8 cellular contexts compared by ENCODE assay signal in the genomic region with DNA sequence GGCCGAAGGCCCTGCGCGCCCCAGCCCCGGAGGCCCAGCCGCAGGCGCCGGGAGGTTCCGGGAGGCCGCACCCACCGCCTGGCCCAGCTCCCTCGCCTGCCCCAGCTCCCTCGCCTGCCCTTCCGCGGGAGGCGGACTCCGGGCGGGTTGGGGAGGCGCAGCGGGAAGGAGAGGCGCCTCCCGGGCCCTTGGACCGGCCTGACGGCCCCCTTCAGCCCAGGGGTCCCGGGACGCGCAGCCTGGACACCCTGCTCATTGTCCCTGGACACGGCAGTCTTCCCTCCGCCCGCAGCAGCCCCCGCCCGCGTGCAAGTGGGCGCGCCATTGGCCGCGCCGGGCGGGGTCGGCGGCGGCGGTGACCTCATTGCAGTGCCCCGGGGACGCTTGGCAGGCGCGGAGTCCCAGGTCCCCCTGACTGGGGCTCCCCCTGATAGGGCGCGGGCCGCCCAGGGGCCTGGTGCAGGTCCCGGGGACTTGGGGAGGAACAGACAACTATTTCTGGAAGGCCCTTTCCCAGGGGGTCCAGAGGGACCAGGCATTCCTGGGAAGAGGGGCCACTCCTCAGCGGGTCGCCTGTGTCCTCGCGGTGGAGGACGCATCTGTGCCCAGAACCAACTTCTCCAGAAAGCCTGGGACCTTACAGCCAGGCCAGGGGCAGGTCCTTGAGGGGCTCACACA. TPM values are rescaled to one million over a fixed set of nuclear protein-coding genes. Genes with fewer than 3 reads are reported as not detected.
DNase-seq lines count a peak whose midpoint lies in the region; ATAC-seq and TF ChIP-seq lines count a peak whose summit lies in the region.

No MANE protein-coding gene starts in this region.

- in situ Hi-C loops in brain microvascular endothelial cell (cut with HindIII; ENCODE audit: low pct_ligation_motif_present, low sequenced_read_pairs): no loop called here

- H3K4me1 Mint-ChIP-seq in stimulated activated naive CD8-positive, alpha-beta T cell treated with anti-CD3 and anti-CD28 coated beads, Interleukin-15, Interleukin-2, amounts not matched to agents 100 ng/mL and 50 ng/mL, for 24 hours (ENCODE audit: low read depth): peaks cover 36% of the 10 kb centered on the region

- peak overlapping the region; percentile 96 for H3K27ac ChIP-seq in 22Rv1
- peak overlapping the region; percentile 10; the same call in 1 of the 2 replicates for H3K27ac ChIP-seq in OCI-LY3 (ENCODE audit: low read length)
- H3K27ac ChIP-seq in brain microvascular endothelial cell: peak overlapping the region; percentile 73

- H2AFZ ChIP-seq in OCI-LY3 (ENCODE audit: low read depth, low read length): no peak overlapping the region

- H3K27me3 ChIP-seq in OCI-LY3 (ENCODE audit: low read depth, low read length): no peaks in the 10 kb centered on the region
- H3K27me3 ChIP-seq in brain microvascular endothelial cell (replicated peaks): no peaks in the 10 kb centered on the region
- H3K27me3 ChIP-seq in kidney epithelial cell (ENCODE audit: control insufficient read depth, insufficient read depth, low read length): no peaks in the 10 kb centered on the region

- H3K9me3 Mint-ChIP-seq in stimulated activated naive CD8-positive, alpha-beta T cell treated with anti-CD3 and anti-CD28 coated beads, Interleukin-15, Interleukin-2, amounts not matched to agents 100 ng/mL and 50 ng/mL, for 24 hours: no peaks in the 10 kb centered on the region

- H3K36me3 ChIP-seq in OCI-LY3 (replicated peaks; ENCODE audit: low read depth, low read length): peaks cover 9% of the 10 kb centered on the region
- H3K36me3 ChIP-seq in brain microvascular endothelial cell (replicated peaks): peaks cover 20% of the 10 kb centered on the region
- H3K36me3 ChIP-seq in kidney epithelial cell (ENCODE audit: control insufficient read depth, insufficient read depth, low read length): peaks cover 8% of the 10 kb centered on the region

- H3K4me3 ChIP-seq in OCI-LY3 (ENCODE audit: low read length): peak overlapping the region; percentile 93
- peak overlapping the region; percentile 73 for H3K4me3 ChIP-seq in brain microvascular endothelial cell (ENCODE audit: low read depth, low read length)
- H3K4me3 ChIP-seq in kidney epithelial cell (ENCODE audit: low read depth, low read length): peak overlapping the region; percentile 75

- TF ChIP-seq CTCF in 22Rv1 (IDR thresholded peaks at IDR 0.05) (no peak), OCI-LY3 (IDR thresholded peaks at IDR 0.05; ENCODE audit: low read depth, low read length) (no peak), brain microvascular endothelial cell (IDR thresholded peaks at IDR 0.05; ENCODE audit: low read depth, low read length, missing control alignments) (no peak), kidney epithelial cell (IDR thresholded peaks at IDR 0.05; ENCODE audit: insufficient read depth, low read length, poor library complexity, severe bottlenecking) (no peak)

- H3K27ac Mint-ChIP-seq in stimulated activated naive CD8-positive, alpha-beta T cell treated with anti-CD3 and anti-CD28 coated beads, Interleukin-15, Interleukin-2, amounts not matched to agents 100 ng/mL and 50 ng/mL, for 24 hours: no peak overlapping the region

- ATAC-seq in GM18498 (IDR thresholded peaks at IDR 0.05; ENCODE audit: unreplicated experiment) (peak; percentile 19), HG02970 (IDR thresholded peaks at IDR 0.05; ENCODE audit: low FRiP score, unreplicated experiment) (no peak)

- H3K79me2 ChIP-seq in OCI-LY3 (ENCODE audit: low read length): peaks cover 9% of the 10 kb centered on the region

- H3K4me3 Mint-ChIP-seq in stimulated activated naive CD8-positive, alpha-beta T cell treated with anti-CD3 and anti-CD28 coated beads, Interleukin-15, Interleukin-2, amounts not matched to agents 100 ng/mL and 50 ng/mL, for 24 hours: peak overlapping the region; percentile 73

- DNase-seq in brain microvascular endothelial cell: no peak
- DNase-seq in kidney epithelial cell (ENCODE audit: low read depth): no peak
- DNase-seq in AG08396 (ENCODE audit: low spot score): no peak

- H3K9me3 ChIP-seq in OCI-LY3 (ENCODE audit: insufficient read depth, low read length): no peaks in the 10 kb centered on the region

- peaks cover 25% of the 10 kb centered on the region for H3K4me1 ChIP-seq in OCI-LY3 (ENCODE audit: low read length)

- peaks cover 23% of the 10 kb centered on the region for H3K27me3 Mint-ChIP-seq in stimulated activated naive CD8-positive, alpha-beta T cell treated with anti-CD3 and anti-CD28 coated beads, Interleukin-15, Interleukin-2, amounts not matched to agents 100 ng/mL and 50 ng/mL, for 24 hours

- no peaks in the 10 kb centered on the region for H3K36me3 Mint-ChIP-seq in stimulated activated naive CD8-positive, alpha-beta T cell treated with anti-CD3 and anti-CD28 coated beads, Interleukin-15, Interleukin-2, amounts not matched to agents 100 ng/mL and 50 ng/mL, for 24 hours (ENCODE audit: low read depth)

- peak overlapping the region; percentile 79 for H3K9ac ChIP-seq in OCI-LY3 (ENCODE audit: low read length)

- peaks cover 8% of the 10 kb centered on the region; the same call in 1 of the 2 replicates for H4K20me1 ChIP-seq in OCI-LY3 (ENCODE audit: insufficient read depth, low read length)

- H3K4me2 ChIP-seq in OCI-LY3 (ENCODE audit: low read length): peak overlapping the region; percentile 76

RNA-seq across cellular contexts. Expression of gene CD151, which starts 0.5 kb away (rescaled TPM):
- 644 and 669 TPM in 2 replicates for total RNA-seq in kidney epithelial cell

RNA-seq across cellular contexts. Expression of gene CRACR2B, which starts 5.5 kb away (rescaled TPM):
- 18.3 and 19.7 TPM in 2 replicates for total RNA-seq in kidney epithelial cell

RNA-seq across cellular contexts. Expression of gene POLR2L, which starts 9.1 kb away (rescaled TPM):
- total RNA-seq in kidney epithelial cell: 42.0 and 45.1 TPM in 2 replicates

RNA-seq across cellular contexts. Expression of gene TSPAN4, which starts 9.4 kb away (rescaled TPM):
- total RNA-seq in kidney epithelial cell: 77.5 and 77.9 TPM in 2 replicates

RNA-seq across cellular contexts. Expression of gene PNPLA2, which starts 14.5 kb away (rescaled TPM):
- 27.5 and 46.0 TPM in 2 replicates for total RNA-seq in kidney epithelial cell

Comparison
In these comparisons a context has a peak if more than half of its experiments do, and no peak if none do; other contexts are left out.
1. H3K27ac ChIP-seq: peak in every context shown above with its lines; median percentile 96 in 22Rv1; 73 in brain microvascular endothelial cell; 10 in OCI-LY3.